Comparison of ENCODE assay signal across 18 cellular contexts in the genomic region with DNA sequence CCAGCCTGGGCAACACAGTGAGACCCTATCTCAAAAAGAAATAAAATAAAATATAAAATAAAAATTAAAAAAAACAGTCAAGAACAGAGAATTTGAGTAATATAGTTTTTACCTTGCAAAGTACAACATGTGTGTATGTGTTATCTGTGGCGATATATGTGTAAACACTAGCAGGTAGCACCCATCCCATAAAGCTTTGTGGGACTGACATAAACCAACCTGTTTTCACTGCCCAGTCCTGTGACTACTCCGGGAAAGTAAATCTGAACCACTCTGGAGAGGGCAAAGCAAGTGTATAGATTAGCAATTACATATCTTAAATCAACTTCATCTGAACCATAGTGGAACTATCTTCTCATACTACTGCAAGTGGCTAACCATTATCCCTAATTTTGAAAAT.
"Had no signal": no experiment of that assay in that cellular context is flagged by ENCODE, and none has a peak within 500 bp of the region (broad histone marks: within the 10 kb centered on the region; RNA-seq: fewer than 3 reads in every experiment).

No MANE protein-coding gene starts in this region.

- H3K4me3 ChIP-seq: cardiac muscle cell, lower lobe of right lung, transverse colon, vagina had no signal

- H3K27me3 Mint-ChIP-seq: dendritic cell treated with granulocyte-macrophage colony-stimulating factor and Interleukin-4, amounts not matched to agents 40 ng/mL and 50 ng/mL, for 4 days; naive B cell; progenitor cell of endocrine pancreas had no signal

- FAIRE-seq: endometrium, kidney had no signal

- H3K27me3 ChIP-seq: cardiac muscle cell, transverse colon, vagina had no signal

- H3K27ac Mint-ChIP-seq: dendritic cell treated with granulocyte-macrophage colony-stimulating factor and Interleukin-4, amounts not matched to agents 40 ng/mL and 50 ng/mL, for 4 days had no signal

- DNase-seq: activated CD4-positive, alpha-beta T cell treated with anti-CD3 and anti-CD28 coated beads for 4 hours; activated CD4-positive, alpha-beta T cell treated with anti-CD3 and anti-CD28 coated beads, Interleukin-2, amount 50 U/mL, for 48 hours; effector CD4-positive, alpha-beta T cell; kidney; lower lobe of right lung; mesendoderm; naive B cell; stimulated activated CD4-positive, alpha-beta T cell treated with anti-CD3 and anti-CD28 coated beads, Interleukin-4, amount 100 ng/mL, for 24 hours; T1000; transverse colon had no signal

- H3K9me3 Mint-ChIP-seq: dendritic cell treated with granulocyte-macrophage colony-stimulating factor and Interleukin-4, amounts not matched to agents 40 ng/mL and 50 ng/mL, for 4 days; WTC11 had no signal

- H3K36me3 ChIP-seq: cardiac muscle cell, lower lobe of right lung, transverse colon, vagina had no signal

- H3K27ac ChIP-seq: cardiac muscle cell, lower lobe of right lung, transverse colon, vagina had no signal

- ATAC-seq: left lobe of liver, lower lobe of right lung, WTC11 had no signal

- H3K9me3 ChIP-seq: lower lobe of right lung, transverse colon, vagina had no signal

- H3K4me3 Mint-ChIP-seq: dendritic cell treated with granulocyte-macrophage colony-stimulating factor and Interleukin-4, amounts not matched to agents 40 ng/mL and 50 ng/mL, for 4 days; naive B cell; T-helper 1 cell treated with Interleukin-12 subunit alpha and Interleukin-12 subunit beta and Interleukin-4 antibody, amounts not matched to agents 30 μg/mL and 1 μg/mL, for 36 hours; WTC11 had no signal
